Comparison of ENCODE assay signal across 1 cellular context in the genomic region with DNA sequence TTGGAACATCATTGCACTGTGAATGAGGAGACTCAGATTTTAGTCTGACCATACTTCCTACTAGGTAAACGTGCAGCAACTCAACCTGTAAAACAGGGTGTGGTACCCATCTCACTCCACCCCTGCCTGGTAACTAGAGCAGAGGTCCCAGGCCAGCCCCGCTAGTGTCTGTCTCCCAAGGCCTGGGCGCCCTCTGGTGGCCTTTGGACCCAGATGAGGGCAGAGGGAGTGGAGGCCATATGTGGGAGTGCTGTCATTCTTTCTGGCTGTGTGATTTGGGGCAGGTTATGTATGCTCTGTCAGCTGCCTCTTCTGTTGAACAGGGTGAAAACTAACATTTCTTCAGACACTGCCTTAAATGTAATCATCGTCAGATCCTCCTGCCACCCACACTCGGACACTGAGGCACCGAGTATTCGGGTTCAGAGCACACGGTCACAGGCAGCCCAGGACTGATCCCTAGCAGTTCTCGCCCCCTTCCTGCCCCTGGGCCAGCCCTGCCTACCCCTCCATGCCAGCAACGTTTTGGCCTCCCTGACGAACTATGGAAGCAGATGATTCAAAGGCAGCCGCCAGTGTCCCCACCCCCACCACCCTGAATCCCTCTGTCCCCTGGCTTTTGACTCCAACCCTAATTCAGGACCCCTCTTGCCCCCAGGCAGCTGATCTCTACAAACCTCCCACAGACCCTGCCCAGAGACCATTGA.
TF ChIP-seq lines count a peak whose summit lies in the region.

No MANE protein-coding gene starts in this region.

TF ChIP-seq in HepG2, 621 proteins besides CTCF, POLR2A, EP300 and RAD21 (continued from another document and continues in another):
- TF ChIP-seq SIN3B (IDR thresholded peaks at IDR 0.05; ENCODE audit: low read length) (no peak), ATF1 (CRISPR knock-in tag; IDR thresholded peaks at IDR 0.05) (no peak), PPARG (CRISPR knock-in tag; conservative IDR thresholded peaks at IDR 0.05) (peak; percentile 99), ZNF326 (CRISPR knock-in tag; IDR thresholded peaks at IDR 0.05; ENCODE audit: borderline replicate concordance) (no peak), ZNF563 (CRISPR knock-in tag; IDR thresholded peaks at IDR 0.05) (no peak), KMT2B (CRISPR knock-in tag; IDR thresholded peaks at IDR 0.05) (no peak), CEBPB (IDR thresholded peaks at IDR 0.05; ENCODE audit: borderline replicate concordance, low read depth, low read length) (no peak), ZNF556 (CRISPR knock-in tag; IDR thresholded peaks at IDR 0.05; ENCODE audit: borderline replicate concordance) (0 out of 2 replicates have a peak, but pooled peaks have one; percentile 21), RBM22 (optimal IDR thresholded peaks at IDR 0.05; ENCODE audit: low read length) (no peak), CEBPG (CRISPR knock-in tag; IDR thresholded peaks at IDR 0.05) (no peak), ZNF792 (CRISPR knock-in tag; IDR thresholded peaks at IDR 0.05) (no peak), ZNF709 (CRISPR knock-in tag; IDR thresholded peaks at IDR 0.05) (0 out of 2 replicates have a peak, but pooled peaks have one; percentile 41), TCF12 (IDR thresholded peaks at IDR 0.05) (no peak), TCF12 (CRISPR knock-in tag; IDR thresholded peaks at IDR 0.05) (no peak), RARG (CRISPR knock-in tag; IDR thresholded peaks at IDR 0.05; ENCODE audit: low read depth) (no peak), ZNF101 (CRISPR knock-in tag; IDR thresholded peaks at IDR 0.05; ENCODE audit: borderline replicate concordance, low read depth) (no peak), ZNF331 (CRISPR knock-in tag; IDR thresholded peaks at IDR 0.05) (0 out of 2 replicates have a peak, but pooled peaks have one; percentile 47), MIER3 (CRISPR knock-in tag; IDR thresholded peaks at IDR 0.05; ENCODE audit: borderline replicate concordance) (0 out of 2 replicates have a peak, but pooled peaks have one; percentile 56), ERF (CRISPR knock-in tag; IDR thresholded peaks at IDR 0.05) (0 out of 2 replicates have a peak, but pooled peaks have one; percentile 42), SMAD3 (CRISPR knock-in tag; IDR thresholded peaks at IDR 0.05) (no peak), PAF1 (CRISPR knock-in tag; IDR thresholded peaks at IDR 0.05) (no peak), HNF4A (CRISPR knock-in tag; IDR thresholded peaks at IDR 0.05) (no peak), MAZ (IDR thresholded peaks at IDR 0.05; ENCODE audit: borderline replicate concordance, low read depth, low read length) (peak; percentile 46; the same call in 1 of the 2 replicates), MAZ (CRISPR knock-in tag; IDR thresholded peaks at IDR 0.05; ENCODE audit: low read depth) (no peak), HOXA3 (CRISPR knock-in tag; IDR thresholded peaks at IDR 0.05) (no peak), ZNF253 (CRISPR knock-in tag; IDR thresholded peaks at IDR 0.05; ENCODE audit: borderline replicate concordance) (no peak), MIXL1 (CRISPR knock-in tag; IDR thresholded peaks at IDR 0.05) (0 out of 2 replicates have a peak, but pooled peaks have one; percentile 34), FOXC1 (CRISPR knock-in tag; IDR thresholded peaks at IDR 0.05; ENCODE audit: borderline replicate concordance) (0 out of 2 replicates have a peak, but pooled peaks have one; percentile 23), FOXM1 (CRISPR knock-in tag; IDR thresholded peaks at IDR 0.05) (no peak), ZNF468 (CRISPR knock-in tag; IDR thresholded peaks at IDR 0.05) (no peak)
- TF ChIP-seq, protein P1, sequence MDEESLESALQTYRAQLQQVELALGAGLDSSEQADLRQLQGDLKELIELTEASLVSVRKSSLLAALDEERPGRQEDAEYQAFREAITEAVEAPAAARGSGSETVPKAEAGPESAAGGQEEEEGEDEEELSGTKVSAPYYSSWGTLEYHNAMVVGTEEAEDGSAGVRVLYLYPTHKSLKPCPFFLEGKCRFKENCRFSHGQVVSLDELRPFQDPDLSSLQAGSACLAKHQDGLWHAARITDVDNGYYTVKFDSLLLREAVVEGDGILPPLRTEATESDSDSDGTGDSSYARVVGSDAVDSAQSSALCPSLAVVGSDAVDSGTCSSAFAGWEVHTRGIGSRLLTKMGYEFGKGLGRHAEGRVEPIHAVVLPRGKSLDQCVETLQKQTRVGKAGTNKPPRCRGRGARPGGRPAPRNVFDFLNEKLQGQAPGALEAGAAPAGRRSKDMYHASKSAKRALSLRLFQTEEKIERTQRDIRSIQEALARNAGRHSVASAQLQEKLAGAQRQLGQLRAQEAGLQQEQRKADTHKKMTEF (CRISPR knock-in tag; IDR thresholded peaks at IDR 0.05) = peak; percentile 24; the same call in 1 of the 2 replicates
- TF ChIP-seq, protein P2, sequence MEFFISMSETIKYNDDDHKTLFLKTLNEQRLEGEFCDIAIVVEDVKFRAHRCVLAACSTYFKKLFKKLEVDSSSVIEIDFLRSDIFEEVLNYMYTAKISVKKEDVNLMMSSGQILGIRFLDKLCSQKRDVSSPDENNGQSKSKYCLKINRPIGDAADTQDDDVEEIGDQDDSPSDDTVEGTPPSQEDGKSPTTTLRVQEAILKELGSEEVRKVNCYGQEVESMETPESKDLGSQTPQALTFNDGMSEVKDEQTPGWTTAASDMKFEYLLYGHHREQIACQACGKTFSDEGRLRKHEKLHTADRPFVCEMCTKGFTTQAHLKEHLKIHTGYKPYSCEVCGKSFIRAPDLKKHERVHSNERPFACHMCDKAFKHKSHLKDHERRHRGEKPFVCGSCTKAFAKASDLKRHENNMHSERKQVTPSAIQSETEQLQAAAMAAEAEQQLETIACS (CRISPR knock-in tag; IDR thresholded peaks at IDR 0.05) = no peak
- TF ChIP-seq, protein P3, sequence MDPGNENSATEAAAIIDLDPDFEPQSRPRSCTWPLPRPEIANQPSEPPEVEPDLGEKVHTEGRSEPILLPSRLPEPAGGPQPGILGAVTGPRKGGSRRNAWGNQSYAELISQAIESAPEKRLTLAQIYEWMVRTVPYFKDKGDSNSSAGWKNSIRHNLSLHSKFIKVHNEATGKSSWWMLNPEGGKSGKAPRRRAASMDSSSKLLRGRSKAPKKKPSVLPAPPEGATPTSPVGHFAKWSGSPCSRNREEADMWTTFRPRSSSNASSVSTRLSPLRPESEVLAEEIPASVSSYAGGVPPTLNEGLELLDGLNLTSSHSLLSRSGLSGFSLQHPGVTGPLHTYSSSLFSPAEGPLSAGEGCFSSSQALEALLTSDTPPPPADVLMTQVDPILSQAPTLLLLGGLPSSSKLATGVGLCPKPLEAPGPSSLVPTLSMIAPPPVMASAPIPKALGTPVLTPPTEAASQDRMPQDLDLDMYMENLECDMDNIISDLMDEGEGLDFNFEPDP (CRISPR knock-in tag; conservative IDR thresholded peaks at IDR 0.05) = no peak
- TF ChIP-seq, protein P4, sequence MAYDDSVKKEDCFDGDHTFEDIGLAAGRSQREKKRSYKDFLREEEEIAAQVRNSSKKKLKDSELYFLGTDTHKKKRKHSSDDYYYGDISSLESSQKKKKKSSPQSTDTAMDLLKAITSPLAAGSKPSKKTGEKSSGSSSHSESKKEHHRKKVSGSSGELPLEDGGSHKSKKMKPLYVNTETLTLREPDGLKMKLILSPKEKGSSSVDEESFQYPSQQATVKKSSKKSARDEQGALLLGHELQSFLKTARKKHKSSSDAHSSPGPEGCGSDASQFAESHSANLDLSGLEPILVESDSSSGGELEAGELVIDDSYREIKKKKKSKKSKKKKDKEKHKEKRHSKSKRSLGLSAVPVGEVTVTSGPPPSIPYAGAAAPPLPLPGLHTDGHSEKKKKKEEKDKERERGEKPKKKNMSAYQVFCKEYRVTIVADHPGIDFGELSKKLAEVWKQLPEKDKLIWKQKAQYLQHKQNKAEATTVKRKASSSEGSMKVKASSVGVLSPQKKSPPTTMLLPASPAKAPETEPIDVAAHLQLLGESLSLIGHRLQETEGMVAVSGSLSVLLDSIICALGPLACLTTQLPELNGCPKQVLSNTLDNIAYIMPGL (CRISPR knock-in tag; IDR thresholded peaks at IDR 0.05; ENCODE audit: borderline replicate concordance in 1 of 2, low read depth in 1 of 2) = peak in 1 of 2 experiments; percentile 72; a peak in 1 of 4 replicates
- TF ChIP-seq, protein P5, sequence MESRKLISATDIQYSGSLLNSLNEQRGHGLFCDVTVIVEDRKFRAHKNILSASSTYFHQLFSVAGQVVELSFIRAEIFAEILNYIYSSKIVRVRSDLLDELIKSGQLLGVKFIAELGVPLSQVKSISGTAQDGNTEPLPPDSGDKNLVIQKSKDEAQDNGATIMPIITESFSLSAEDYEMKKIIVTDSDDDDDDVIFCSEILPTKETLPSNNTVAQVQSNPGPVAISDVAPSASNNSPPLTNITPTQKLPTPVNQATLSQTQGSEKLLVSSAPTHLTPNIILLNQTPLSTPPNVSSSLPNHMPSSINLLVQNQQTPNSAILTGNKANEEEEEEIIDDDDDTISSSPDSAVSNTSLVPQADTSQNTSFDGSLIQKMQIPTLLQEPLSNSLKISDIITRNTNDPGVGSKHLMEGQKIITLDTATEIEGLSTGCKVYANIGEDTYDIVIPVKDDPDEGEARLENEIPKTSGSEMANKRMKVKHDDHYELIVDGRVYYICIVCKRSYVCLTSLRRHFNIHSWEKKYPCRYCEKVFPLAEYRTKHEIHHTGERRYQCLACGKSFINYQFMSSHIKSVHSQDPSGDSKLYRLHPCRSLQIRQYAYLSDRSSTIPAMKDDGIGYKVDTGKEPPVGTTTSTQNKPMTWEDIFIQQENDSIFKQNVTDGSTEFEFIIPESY (CRISPR knock-in tag; IDR thresholded peaks at IDR 0.05) = no peak
- TF ChIP-seq, protein P6, sequence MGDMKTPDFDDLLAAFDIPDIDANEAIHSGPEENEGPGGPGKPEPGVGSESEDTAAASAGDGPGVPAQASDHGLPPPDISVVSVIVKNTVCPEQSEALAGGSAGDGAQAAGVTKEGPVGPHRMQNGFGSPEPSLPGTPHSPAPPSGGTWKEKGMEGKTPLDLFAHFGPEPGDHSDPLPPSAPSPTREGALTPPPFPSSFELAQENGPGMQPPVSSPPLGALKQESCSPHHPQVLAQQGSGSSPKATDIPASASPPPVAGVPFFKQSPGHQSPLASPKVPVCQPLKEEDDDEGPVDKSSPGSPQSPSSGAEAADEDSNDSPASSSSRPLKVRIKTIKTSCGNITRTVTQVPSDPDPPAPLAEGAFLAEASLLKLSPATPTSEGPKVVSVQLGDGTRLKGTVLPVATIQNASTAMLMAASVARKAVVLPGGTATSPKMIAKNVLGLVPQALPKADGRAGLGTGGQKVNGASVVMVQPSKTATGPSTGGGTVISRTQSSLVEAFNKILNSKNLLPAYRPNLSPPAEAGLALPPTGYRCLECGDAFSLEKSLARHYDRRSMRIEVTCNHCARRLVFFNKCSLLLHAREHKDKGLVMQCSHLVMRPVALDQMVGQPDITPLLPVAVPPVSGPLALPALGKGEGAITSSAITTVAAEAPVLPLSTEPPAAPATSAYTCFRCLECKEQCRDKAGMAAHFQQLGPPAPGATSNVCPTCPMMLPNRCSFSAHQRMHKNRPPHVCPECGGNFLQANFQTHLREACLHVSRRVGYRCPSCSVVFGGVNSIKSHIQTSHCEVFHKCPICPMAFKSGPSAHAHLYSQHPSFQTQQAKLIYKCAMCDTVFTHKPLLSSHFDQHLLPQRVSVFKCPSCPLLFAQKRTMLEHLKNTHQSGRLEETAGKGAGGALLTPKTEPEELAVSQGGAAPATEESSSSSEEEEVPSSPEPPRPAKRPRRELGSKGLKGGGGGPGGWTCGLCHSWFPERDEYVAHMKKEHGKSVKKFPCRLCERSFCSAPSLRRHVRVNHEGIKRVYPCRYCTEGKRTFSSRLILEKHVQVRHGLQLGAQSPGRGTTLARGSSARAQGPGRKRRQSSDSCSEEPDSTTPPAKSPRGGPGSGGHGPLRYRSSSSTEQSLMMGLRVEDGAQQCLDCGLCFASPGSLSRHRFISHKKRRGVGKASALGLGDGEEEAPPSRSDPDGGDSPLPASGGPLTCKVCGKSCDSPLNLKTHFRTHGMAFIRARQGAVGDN (CRISPR knock-in tag; IDR thresholded peaks at IDR 0.05) = peak; percentile 41
- TF ChIP-seq, protein P7, sequence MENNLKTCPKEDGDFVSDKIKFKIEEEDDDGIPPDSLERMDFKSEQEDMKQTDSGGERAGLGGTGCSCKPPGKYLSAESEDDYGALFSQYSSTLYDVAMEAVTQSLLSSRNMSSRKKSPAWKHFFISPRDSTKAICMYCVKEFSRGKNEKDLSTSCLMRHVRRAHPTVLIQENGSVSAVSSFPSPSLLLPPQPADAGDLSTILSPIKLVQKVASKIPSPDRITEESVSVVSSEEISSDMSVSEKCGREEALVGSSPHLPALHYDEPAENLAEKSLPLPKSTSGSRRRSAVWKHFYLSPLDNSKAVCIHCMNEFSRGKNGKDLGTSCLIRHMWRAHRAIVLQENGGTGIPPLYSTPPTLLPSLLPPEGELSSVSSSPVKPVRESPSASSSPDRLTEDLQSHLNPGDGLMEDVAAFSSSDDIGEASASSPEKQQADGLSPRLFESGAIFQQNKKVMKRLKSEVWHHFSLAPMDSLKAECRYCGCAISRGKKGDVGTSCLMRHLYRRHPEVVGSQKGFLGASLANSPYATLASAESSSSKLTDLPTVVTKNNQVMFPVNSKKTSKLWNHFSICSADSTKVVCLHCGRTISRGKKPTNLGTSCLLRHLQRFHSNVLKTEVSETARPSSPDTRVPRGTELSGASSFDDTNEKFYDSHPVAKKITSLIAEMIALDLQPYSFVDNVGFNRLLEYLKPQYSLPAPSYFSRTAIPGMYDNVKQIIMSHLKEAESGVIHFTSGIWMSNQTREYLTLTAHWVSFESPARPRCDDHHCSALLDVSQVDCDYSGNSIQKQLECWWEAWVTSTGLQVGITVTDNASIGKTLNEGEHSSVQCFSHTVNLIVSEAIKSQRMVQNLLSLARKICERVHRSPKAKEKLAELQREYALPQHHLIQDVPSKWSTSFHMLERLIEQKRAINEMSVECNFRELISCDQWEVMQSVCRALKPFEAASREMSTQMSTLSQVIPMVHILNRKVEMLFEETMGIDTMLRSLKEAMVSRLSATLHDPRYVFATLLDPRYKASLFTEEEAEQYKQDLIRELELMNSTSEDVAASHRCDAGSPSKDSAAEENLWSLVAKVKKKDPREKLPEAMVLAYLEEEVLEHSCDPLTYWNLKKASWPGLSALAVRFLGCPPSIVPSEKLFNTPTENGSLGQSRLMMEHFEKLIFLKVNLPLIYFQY (CRISPR knock-in tag; IDR thresholded peaks at IDR 0.05; ENCODE audit: borderline replicate concordance) = no peak
- TF ChIP-seq, protein P8, sequence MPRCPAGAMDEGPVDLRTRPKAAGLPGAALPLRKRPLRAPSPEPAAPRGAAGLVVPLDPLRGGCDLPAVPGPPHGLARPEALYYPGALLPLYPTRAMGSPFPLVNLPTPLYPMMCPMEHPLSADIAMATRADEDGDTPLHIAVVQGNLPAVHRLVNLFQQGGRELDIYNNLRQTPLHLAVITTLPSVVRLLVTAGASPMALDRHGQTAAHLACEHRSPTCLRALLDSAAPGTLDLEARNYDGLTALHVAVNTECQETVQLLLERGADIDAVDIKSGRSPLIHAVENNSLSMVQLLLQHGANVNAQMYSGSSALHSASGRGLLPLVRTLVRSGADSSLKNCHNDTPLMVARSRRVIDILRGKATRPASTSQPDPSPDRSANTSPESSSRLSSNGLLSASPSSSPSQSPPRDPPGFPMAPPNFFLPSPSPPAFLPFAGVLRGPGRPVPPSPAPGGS (CRISPR knock-in tag; IDR thresholded peaks at IDR 0.05) = no peak
- TF ChIP-seq, protein P9, sequence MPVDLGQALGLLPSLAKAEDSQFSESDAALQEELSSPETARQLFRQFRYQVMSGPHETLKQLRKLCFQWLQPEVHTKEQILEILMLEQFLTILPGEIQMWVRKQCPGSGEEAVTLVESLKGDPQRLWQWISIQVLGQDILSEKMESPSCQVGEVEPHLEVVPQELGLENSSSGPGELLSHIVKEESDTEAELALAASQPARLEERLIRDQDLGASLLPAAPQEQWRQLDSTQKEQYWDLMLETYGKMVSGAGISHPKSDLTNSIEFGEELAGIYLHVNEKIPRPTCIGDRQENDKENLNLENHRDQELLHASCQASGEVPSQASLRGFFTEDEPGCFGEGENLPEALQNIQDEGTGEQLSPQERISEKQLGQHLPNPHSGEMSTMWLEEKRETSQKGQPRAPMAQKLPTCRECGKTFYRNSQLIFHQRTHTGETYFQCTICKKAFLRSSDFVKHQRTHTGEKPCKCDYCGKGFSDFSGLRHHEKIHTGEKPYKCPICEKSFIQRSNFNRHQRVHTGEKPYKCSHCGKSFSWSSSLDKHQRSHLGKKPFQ (CRISPR knock-in tag; IDR thresholded peaks at IDR 0.05; ENCODE audit: insufficient replicate concordance) = no peak
